Comparison of ENCODE assay signal across 16 cellular contexts in genomic region chr18:47881752-47882455, GRCh38. TPM values are rescaled to one million over a fixed set of nuclear protein-coding genes. Genes with fewer than 3 reads are reported as not detected.
A peak's percentile ranks its signal among the peaks of the same experiment; 100 is the strongest.
DNase-seq lines count a peak whose midpoint lies in the region; FAIRE-seq and TF ChIP-seq lines count a peak whose summit lies in the region.
"Had no signal": no experiment of that assay in that cellular context is flagged by ENCODE, and none has a peak within 500 bp of the region (broad histone marks: within the 10 kb centered on the region; RNA-seq: fewer than 3 reads in every experiment).

No MANE protein-coding gene starts in this region.

- TF ChIP-seq POLR2A in GM12892 (IDR thresholded peaks at IDR 0.05; ENCODE audit: low read depth, low read length), result no peak

- H2BK15ac ChIP-seq in neuronal stem cell (ENCODE audit: low read length), result no peak overlapping the region

- DNase-seq in ELR (ENCODE audit: low read depth) (peak; percentile 80), MG63 (peak; percentile 10), epithelial cell of proximal tubule (ENCODE audit: low read depth) (peak; percentile 43), myocyte (ENCODE audit: low read depth) (peak; percentile 17), neuronal stem cell (ENCODE audit: low spot score) (no peak), NCI-H748 (lab: John Stamatoyannopoulos, UW; ENCODE audit: unreplicated experiment) (no peak), GM12892 (ENCODE audit: insufficient read length) (no peak), NCI-H187 treated with DMSO at 0.1 percent for 48 hours (lab: John Stamatoyannopoulos, UW) (no peak)
- DNase-seq: activated CD8-positive, alpha-beta memory T cell treated with anti-CD3 and anti-CD28 coated beads, Interleukin-2, amount 10 ng/mL, durations not matched to agents 7 days and 5 days; C1 segment of cervical spinal cord; hypothalamus; NCI-H1436 treated with DMSO at 0.1 percent for 48 hours; NCI-H526 treated with DMSO at 0.1 percent for 48 hours; SHP77 had no signal

- H3K9ac ChIP-seq in neuronal stem cell (ENCODE audit: low read depth, low read length, poor library complexity), result no peak overlapping the region

- FAIRE-seq in GM12892 (lab: Jason Lieb, UNC), result no peak
- FAIRE-seq: TTC549 had no signal

- H3K36me3 ChIP-seq in MG63 (peaks cover 4% of the 10 kb centered on the region), neuronal stem cell (replicated peaks in 1 of 2; ENCODE audit: control insufficient read depth in 2 of 2, insufficient read depth in 2 of 2, low read length in 2 of 2) (peaks cover 7 to 86% of the 10 kb centered on the region in 2 donors)
- H3K36me3 ChIP-seq: prostate gland had no signal

- no peak overlapping the region for H3K27ac ChIP-seq in neuronal stem cell (replicated peaks; ENCODE audit: low read length)
- H3K27ac ChIP-seq: prostate gland had no signal

- no peak overlapping the region for H2AFZ ChIP-seq in neuronal stem cell (ENCODE audit: low read length)

- H3K18ac ChIP-seq in neuronal stem cell (ENCODE audit: low read length), result no peak overlapping the region

- H3K9me3 ChIP-seq in MG63, result no peaks in the 10 kb centered on the region
- no peaks in the 10 kb centered on the region for H3K9me3 ChIP-seq in neuronal stem cell (replicated peaks in 1 of 2; ENCODE audit: control insufficient read depth in 2 of 2, insufficient read depth in 1 of 2, low read depth in 1 of 2, low read length in 2 of 2)
- H3K9me3 ChIP-seq: prostate gland had no signal

- no peak overlapping the region for H3K4me2 ChIP-seq in neuronal stem cell (ENCODE audit: insufficient read depth, low read length, poor library complexity, severe bottlenecking)

- WGBS in neuronal stem cell (ENCODE audit: extremely low coverage in 2 of 2, insufficient read length in 2 of 2, insufficient replicate concordance in 1 of 2), 2 donors, result no CpG with 5 or more reads among the region's 7 CpGs

- no peak overlapping the region for H2BK12ac ChIP-seq in neuronal stem cell (ENCODE audit: low read length)

- H2BK120ac ChIP-seq in neuronal stem cell (ENCODE audit: low read depth, low read length), result no peak overlapping the region

- no peaks in the 10 kb centered on the region for H3K27me3 ChIP-seq in MG63
- no peaks in the 10 kb centered on the region for H3K27me3 ChIP-seq in neuronal stem cell (ENCODE audit: control insufficient read depth in 3 of 3, insufficient read depth in 3 of 3, low read depth in 1 of 3, low read length in 3 of 3)

- no peak overlapping the region for H3K23ac ChIP-seq in neuronal stem cell (ENCODE audit: low read depth, low read length, poor library complexity)

- H3K4me3 ChIP-seq in MG63, result no peak overlapping the region
- H3K4me3 ChIP-seq in epithelial cell of proximal tubule (ENCODE audit: low read depth, low read length), result no peak overlapping the region
- H3K4me3 ChIP-seq in neuronal stem cell (ENCODE audit: low read length in 2 of 2), result no peak overlapping the region
- H3K4me3 ChIP-seq: prostate gland had no signal

- H2BK5ac ChIP-seq in neuronal stem cell (ENCODE audit: low read length), result no peak overlapping the region

- H4K91ac ChIP-seq in neuronal stem cell (ENCODE audit: low read depth, low read length, poor library complexity), result no peak overlapping the region

- no peaks in the 10 kb centered on the region for H3K4me1 ChIP-seq in neuronal stem cell (ENCODE audit: control insufficient read depth in 2 of 2, insufficient read depth in 1 of 2, low read depth in 1 of 2, low read length in 2 of 2)
- H3K4me1 ChIP-seq: prostate gland had no signal

- H2AK5ac ChIP-seq in neuronal stem cell (ENCODE audit: low read depth, low read length), result no peak overlapping the region

- no peak overlapping the region for H3K14ac ChIP-seq in neuronal stem cell (ENCODE audit: low read length)

- no peak overlapping the region for H3K4ac ChIP-seq in neuronal stem cell (ENCODE audit: low read length)

- peaks cover 3% of the 10 kb centered on the region for H3K79me1 ChIP-seq in neuronal stem cell (ENCODE audit: low read depth, low read length)

- H4K8ac ChIP-seq in neuronal stem cell (ENCODE audit: low read depth, low read length), result no peak overlapping the region

- no peak for TF ChIP-seq CTCF in epithelial cell of proximal tubule (conservative IDR thresholded peaks at IDR 0.05; ENCODE audit: low read depth, low read length)

RNA-seq across cellular contexts. Expression of gene SMAD2, which starts 48.6 kb away (rescaled TPM):
- 76.9 and 78.9 TPM in 2 replicates for total RNA-seq in MG63 (2014; rRNA removed; shearing (Covaris generic); ENCODE audit: low replicate concordance)
- total RNA-seq in epithelial cell of proximal tubule (64.6 and 79.5 TPM in 2 replicates), myocyte (90.4 and 101 TPM in 2 replicates)
- 60.9 TPM for polyA plus RNA-seq in myocyte (2012)
- polyA plus RNA-seq in neuronal stem cell (2013, experiment 1 of 2), result 72.0 TPM
- polyA plus RNA-seq in neuronal stem cell (2013, experiment 2 of 2), result 69.8 TPM
- 84.0 TPM for polyA plus RNA-seq in GM12892 (2012; ENCODE audit: missing spikeins)

Comparison
In these comparisons a context has a peak if more than half of its experiments do, and no peak if none do; other contexts are left out.
1. DNase-seq: peak in ELR (single experiment), MG63 (single experiment), epithelial cell of proximal tubule (single experiment) and myocyte (single experiment); none in neuronal stem cell (single experiment), NCI-H748 (single experiment), GM12892 (single experiment) and NCI-H187 treated with DMSO at 0.1 percent for 48 hours (single experiment).